ENCODE assay signal across 10 cellular contexts in the genomic region with DNA sequence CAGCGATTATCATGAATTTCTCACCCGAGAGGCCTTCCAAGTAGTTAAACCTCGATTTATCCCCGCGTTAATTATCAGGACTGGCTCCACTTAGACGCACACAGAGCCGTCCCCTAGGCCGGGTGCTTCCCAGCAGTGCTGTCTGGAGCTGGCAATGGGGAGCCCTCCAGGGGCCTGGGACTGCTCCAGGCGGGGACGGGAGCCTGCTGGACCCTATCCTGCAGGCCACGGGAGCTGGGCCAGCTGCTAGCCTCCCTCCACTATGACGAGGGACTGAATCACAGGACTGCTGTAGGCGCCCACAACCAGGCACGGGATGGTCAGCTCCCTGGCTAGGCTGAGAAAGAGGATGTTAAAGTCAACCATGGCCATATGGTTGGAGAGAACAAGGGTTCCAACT.
DNase-seq lines count a peak whose midpoint lies in the region; ATAC-seq and TF ChIP-seq lines count a peak whose summit lies in the region.
"Had no signal": no experiment of that assay in that cellular context is flagged by ENCODE, and none has a peak within 500 bp of the region (broad histone marks: within the 10 kb centered on the region; RNA-seq: fewer than 3 reads in every experiment).

No MANE protein-coding gene starts in this region.

- no peak overlapping the region for H3K4me3 Mint-ChIP-seq in neural crest cell
- H3K4me3 Mint-ChIP-seq: activated naive CD8-positive, alpha-beta T cell treated with anti-CD3 and anti-CD28 coated beads, Interleukin-2, amount 10 ng/mL, durations not matched to agents 7 days and 5 days had no signal

- H3K27ac Mint-ChIP-seq in neural crest cell (ENCODE audit: unreplicated experiment), result peak overlapping the region; percentile 57
- H3K27ac Mint-ChIP-seq: activated naive CD8-positive, alpha-beta T cell treated with anti-CD3 and anti-CD28 coated beads, Interleukin-2, amount 10 ng/mL, durations not matched to agents 7 days and 5 days had no signal

- no peaks in the 10 kb centered on the region for H3K27me3 Mint-ChIP-seq in neural crest cell (ENCODE audit: low read depth)
- H3K27me3 Mint-ChIP-seq: activated naive CD8-positive, alpha-beta T cell treated with anti-CD3 and anti-CD28 coated beads, Interleukin-2, amount 10 ng/mL, durations not matched to agents 7 days and 5 days had no signal

- TF ChIP-seq CTCF in neural crest cell (conservative IDR thresholded peaks at IDR 0.05), result no peak

- no peaks in the 10 kb centered on the region for H3K4me1 Mint-ChIP-seq in neural crest cell
- H3K4me1 Mint-ChIP-seq: activated naive CD8-positive, alpha-beta T cell treated with anti-CD3 and anti-CD28 coated beads, Interleukin-2, amount 10 ng/mL, durations not matched to agents 7 days and 5 days had no signal

- no peaks in the 10 kb centered on the region for H3K36me3 Mint-ChIP-seq in neural crest cell (ENCODE audit: low read depth)
- H3K36me3 Mint-ChIP-seq: activated naive CD8-positive, alpha-beta T cell treated with anti-CD3 and anti-CD28 coated beads, Interleukin-2, amount 10 ng/mL, durations not matched to agents 7 days and 5 days had no signal

- ATAC-seq in GM18498 (IDR thresholded peaks at IDR 0.05; ENCODE audit: unreplicated experiment), result no peak
- no peak for ATAC-seq in HG03159 (IDR thresholded peaks at IDR 0.05; ENCODE audit: unreplicated experiment)

- H3K9me3 Mint-ChIP-seq in neural crest cell, result no peaks in the 10 kb centered on the region
- H3K9me3 Mint-ChIP-seq: activated naive CD8-positive, alpha-beta T cell treated with anti-CD3 and anti-CD28 coated beads, Interleukin-2, amount 10 ng/mL, durations not matched to agents 7 days and 5 days had no signal

- peak; percentile 92 for DNase-seq in AG08396 (ENCODE audit: low spot score)
- DNase-seq in M059J (ENCODE audit: low read depth), result peak; percentile 82
- peak; percentile 92 for DNase-seq in epidermal melanocyte (ENCODE audit: insufficient read length, low spot score)
- no peak for DNase-seq in neural crest cell (ENCODE audit: low read depth, low spot score)
- no peak for DNase-seq in stimulated activated CD4-positive, alpha-beta T cell treated with anti-CD3 and anti-CD28 coated beads, Interleukin-2, amount 100 ng/mL, for 24 hours
- no peak for DNase-seq in Kasumi-1 (lab: John Stamatoyannopoulos, UW)
- DNase-seq: activated naive CD8-positive, alpha-beta T cell treated with anti-CD3 and anti-CD28 coated beads, Interleukin-2, amount 10 ng/mL, durations not matched to agents 7 days and 5 days; AML-193 had no signal

Comparison
In these comparisons a context has a peak if more than half of its experiments do, and no peak if none do; other contexts are left out.
1. DNase-seq: peak in AG08396 (single experiment), M059J (single experiment) and epidermal melanocyte (single experiment); none in neural crest cell (single experiment), stimulated activated CD4-positive, alpha-beta T cell treated with anti-CD3 and anti-CD28 coated beads, Interleukin-2, amount 100 ng/mL, for 24 hours (0 of 2) and Kasumi-1 (0 of 2).